In genomic region chr10:20417791-20418190, GRCh38 we compare ENCODE assay signal across 34 cellular contexts.
"Had no signal": no experiment of that assay in that cellular context is flagged by ENCODE, and none has a peak within 500 bp of the region (broad histone marks: within the 10 kb centered on the region; RNA-seq: fewer than 3 reads in every experiment).

No MANE protein-coding gene starts in this region.

- H3K36me3 Mint-ChIP-seq: activated CD8-positive, alpha-beta memory T cell treated with anti-CD3 and anti-CD28 coated beads, Interleukin-2, amount 10 ng/mL, durations not matched to agents 7 days and 5 days; activated naive CD4-positive, alpha-beta T cell treated with anti-CD3 and anti-CD28 coated beads, Interleukin-2, amount 10 ng/mL, durations not matched to agents 7 days and 5 days; activated naive CD4-positive, alpha-beta T cell treated with anti-CD3 and anti-CD28 coated beads, Interleukin-2, amount 50 U/mL, for 24 hours; activated naive CD8-positive, alpha-beta T cell; activated naive CD8-positive, alpha-beta T cell treated with anti-CD3 and anti-CD28 coated beads, Interleukin-2, amount 10 ng/mL, durations not matched to agents 7 days and 5 days; brain; T-cell had no signal

- H3K36me3 ChIP-seq: ascending aorta, cardiac muscle cell had no signal

- H3K27ac ChIP-seq: ascending aorta, cardiac muscle cell, VCaP had no signal

- ATAC-seq: activated CD4-positive, alpha-beta T cell treated with anti-CD3 and anti-CD28 coated beads for 36 hours; activated CD4-positive, CD25-positive, alpha-beta regulatory T cell treated with anti-CD3 and anti-CD28 coated beads, Interleukin-2, amount 50 U/mL, for 24 hours; activated CD8-positive, alpha-beta memory T cell treated with anti-CD3 and anti-CD28 coated beads, Interleukin-2, amount 10 ng/mL, durations not matched to agents 7 days and 5 days; activated CD8-positive, alpha-beta T cell treated with anti-CD3 and anti-CD28 coated beads, Interleukin-2, amount 10 ng/mL, durations not matched to agents 7 days and 5 days; activated naive CD8-positive, alpha-beta T cell treated with anti-CD3 and anti-CD28 coated beads, Interleukin-2, amount 50 U/mL, for 24 hours; T-cell; T-helper 17 cell had no signal

- H3K4me3 Mint-ChIP-seq: activated CD4-positive, alpha-beta memory T cell treated with anti-CD3 and anti-CD28 coated beads, Interleukin-2, amount 10 ng/mL, durations not matched to agents 7 days and 5 days; activated CD4-positive, alpha-beta T cell treated with anti-CD3 and anti-CD28 coated beads for 36 hours; activated CD4-positive, alpha-beta T cell treated with anti-CD3 and anti-CD28 coated beads, Interleukin-2, amount 10 ng/mL, durations not matched to agents 7 days and 5 days; activated CD8-positive, alpha-beta memory T cell treated with anti-CD3 and anti-CD28 coated beads, Interleukin-2, amount 10 ng/mL, durations not matched to agents 7 days and 5 days; activated CD8-positive, alpha-beta T cell treated with anti-CD3 and anti-CD28 coated beads, Interleukin-2, amount 10 ng/mL, durations not matched to agents 7 days and 5 days; activated naive CD4-positive, alpha-beta T cell treated with anti-CD3 and anti-CD28 coated beads, Interleukin-2, amount 10 ng/mL, durations not matched to agents 7 days and 5 days; activated naive CD4-positive, alpha-beta T cell treated with anti-CD3 and anti-CD28 coated beads, Interleukin-2, amount 50 U/mL, for 24 hours; activated naive CD8-positive, alpha-beta T cell; activated naive CD8-positive, alpha-beta T cell treated with anti-CD3 and anti-CD28 coated beads, Interleukin-2, amount 10 ng/mL, durations not matched to agents 7 days and 5 days; activated naive CD8-positive, alpha-beta T cell treated with anti-CD3 and anti-CD28 coated beads, Interleukin-2, amount 50 U/mL, for 24 hours; activated T-cell treated with anti-CD3 and anti-CD28 coated beads, Interleukin-2, amount 50 U/mL, for 24 hours; brain; central memory CD8-positive, alpha-beta T cell; T-cell; T-helper 17 cell had no signal

- H3K4me1 ChIP-seq: ascending aorta had no signal

- H3K27ac Mint-ChIP-seq: activated CD4-positive, alpha-beta memory T cell treated with anti-CD3 and anti-CD28 coated beads, Interleukin-2, amount 10 ng/mL, durations not matched to agents 7 days and 5 days; activated CD4-positive, alpha-beta T cell treated with anti-CD3 and anti-CD28 coated beads for 36 hours; activated CD4-positive, alpha-beta T cell treated with anti-CD3 and anti-CD28 coated beads, Interleukin-2, amount 10 ng/mL, durations not matched to agents 7 days and 5 days; activated CD8-positive, alpha-beta memory T cell treated with anti-CD3 and anti-CD28 coated beads, Interleukin-2, amount 10 ng/mL, durations not matched to agents 7 days and 5 days; activated CD8-positive, alpha-beta T cell treated with anti-CD3 and anti-CD28 coated beads, Interleukin-2, amount 10 ng/mL, durations not matched to agents 7 days and 5 days; activated naive CD4-positive, alpha-beta T cell treated with anti-CD3 and anti-CD28 coated beads, Interleukin-2, amount 10 ng/mL, durations not matched to agents 7 days and 5 days; activated naive CD4-positive, alpha-beta T cell treated with anti-CD3 and anti-CD28 coated beads, Interleukin-2, amount 50 U/mL, for 24 hours; activated naive CD8-positive, alpha-beta T cell; activated naive CD8-positive, alpha-beta T cell treated with anti-CD3 and anti-CD28 coated beads, Interleukin-2, amount 10 ng/mL, durations not matched to agents 7 days and 5 days; activated naive CD8-positive, alpha-beta T cell treated with anti-CD3 and anti-CD28 coated beads, Interleukin-2, amount 50 U/mL, for 24 hours; activated T-cell treated with anti-CD3 and anti-CD28 coated beads, Interleukin-2, amount 50 U/mL, for 24 hours; activated T-helper 2 cell treated with anti-CD3 and anti-CD28 coated beads, Interferon-gamma antibody, Interleukin-2, Interleukin-4, amounts not matched to agents 10 μg/mL and 5 μg/mL and 100 μg/mL, durations not matched to agents 14 hours and 24 hours and 36 hours; brain; T-cell; T-helper 17 cell had no signal

- DNase-seq: activated CD4-positive, alpha-beta memory T cell treated with anti-CD3 and anti-CD28 coated beads, Interleukin-2, amount 10 ng/mL, durations not matched to agents 7 days and 5 days; activated CD4-positive, alpha-beta T cell treated with anti-CD3 and anti-CD28 coated beads for 1 hour; activated CD4-positive, alpha-beta T cell treated with anti-CD3 and anti-CD28 coated beads for 36 hours; activated CD4-positive, alpha-beta T cell treated with anti-CD3 and anti-CD28 coated beads for 48 hours; activated CD4-positive, alpha-beta T cell treated with anti-CD3 and anti-CD28 coated beads, Interleukin-2, amount 10 ng/mL, durations not matched to agents 7 days and 5 days; activated CD4-positive, alpha-beta T cell treated with anti-CD3 and anti-CD28 coated beads, Interleukin-2, amount 50 U/mL, for 48 hours; activated CD4-positive, CD25-positive, alpha-beta regulatory T cell; activated CD8-positive, alpha-beta memory T cell treated with anti-CD3 and anti-CD28 coated beads for 24 hours; activated CD8-positive, alpha-beta memory T cell treated with anti-CD3 and anti-CD28 coated beads, Interleukin-2, amount 10 ng/mL, durations not matched to agents 7 days and 5 days; activated CD8-positive, alpha-beta memory T cell treated with anti-CD3 and anti-CD28 coated beads, Interleukin-2, amount 50 U/mL, for 48 hours; activated CD8-positive, alpha-beta T cell treated with anti-CD3 and anti-CD28 coated beads, Interleukin-2, amount 10 ng/mL, durations not matched to agents 7 days and 5 days; activated effector memory CD4-positive, alpha-beta T cell treated with Interleukin-2 at 50 U/mL for 16 hours; activated gamma-delta T cell; activated naive CD4-positive, alpha-beta T cell treated with anti-CD3 and anti-CD28 coated beads, Interleukin-2, amount 10 ng/mL, durations not matched to agents 7 days and 5 days; activated naive CD4-positive, alpha-beta T cell treated with Interleukin-2 at 50 U/mL for 16 hours; activated naive CD8-positive, alpha-beta T cell treated with anti-CD3 and anti-CD28 coated beads, Interleukin-2, amount 10 ng/mL, durations not matched to agents 7 days and 5 days; activated naive CD8-positive, alpha-beta T cell treated with anti-CD3 and anti-CD28 coated beads, Interleukin-2, amount 50 U/mL, for 24 hours; activated T-cell treated with anti-CD3 and anti-CD28 coated beads, Interleukin-2, amount 50 U/mL, for 24 hours; activated T-cell treated with anti-CD3 and anti-CD28 coated beads, Interleukin-2, amount 50 U/mL, for 48 hours; amygdala; anterior cingulate cortex; caudate nucleus; cerebellar nuclear complex; T-cell; T-helper 17 cell had no signal

- H3K27me3 Mint-ChIP-seq: activated CD4-positive, alpha-beta memory T cell treated with anti-CD3 and anti-CD28 coated beads, Interleukin-2, amount 10 ng/mL, durations not matched to agents 7 days and 5 days; activated CD4-positive, alpha-beta T cell treated with anti-CD3 and anti-CD28 coated beads for 36 hours; activated CD4-positive, alpha-beta T cell treated with anti-CD3 and anti-CD28 coated beads, Interleukin-2, amount 10 ng/mL, durations not matched to agents 7 days and 5 days; activated CD8-positive, alpha-beta memory T cell treated with anti-CD3 and anti-CD28 coated beads, Interleukin-2, amount 10 ng/mL, durations not matched to agents 7 days and 5 days; activated naive CD4-positive, alpha-beta T cell treated with anti-CD3 and anti-CD28 coated beads, Interleukin-2, amount 10 ng/mL, durations not matched to agents 7 days and 5 days; activated naive CD4-positive, alpha-beta T cell treated with anti-CD3 and anti-CD28 coated beads, Interleukin-2, amount 50 U/mL, for 24 hours; activated naive CD8-positive, alpha-beta T cell; activated naive CD8-positive, alpha-beta T cell treated with anti-CD3 and anti-CD28 coated beads, Interleukin-2, amount 10 ng/mL, durations not matched to agents 7 days and 5 days; activated naive CD8-positive, alpha-beta T cell treated with anti-CD3 and anti-CD28 coated beads, Interleukin-2, amount 50 U/mL, for 24 hours; activated T-cell treated with anti-CD3 and anti-CD28 coated beads, Interleukin-2, amount 50 U/mL, for 24 hours; brain; central memory CD8-positive, alpha-beta T cell; T-cell; T-helper 17 cell had no signal

- H3K4me1 Mint-ChIP-seq: activated CD4-positive, alpha-beta memory T cell treated with anti-CD3 and anti-CD28 coated beads, Interleukin-2, amount 10 ng/mL, durations not matched to agents 7 days and 5 days; activated CD4-positive, alpha-beta T cell treated with anti-CD3 and anti-CD28 coated beads for 36 hours; activated CD4-positive, alpha-beta T cell treated with anti-CD3 and anti-CD28 coated beads, Interleukin-2, amount 10 ng/mL, durations not matched to agents 7 days and 5 days; activated CD8-positive, alpha-beta memory T cell treated with anti-CD3 and anti-CD28 coated beads, Interleukin-2, amount 10 ng/mL, durations not matched to agents 7 days and 5 days; activated naive CD4-positive, alpha-beta T cell treated with anti-CD3 and anti-CD28 coated beads, Interleukin-2, amount 10 ng/mL, durations not matched to agents 7 days and 5 days; activated naive CD4-positive, alpha-beta T cell treated with anti-CD3 and anti-CD28 coated beads, Interleukin-2, amount 50 U/mL, for 24 hours; activated naive CD8-positive, alpha-beta T cell treated with anti-CD3 and anti-CD28 coated beads, Interleukin-2, amount 10 ng/mL, durations not matched to agents 7 days and 5 days; activated naive CD8-positive, alpha-beta T cell treated with anti-CD3 and anti-CD28 coated beads, Interleukin-2, amount 50 U/mL, for 24 hours; brain; central memory CD8-positive, alpha-beta T cell; T-cell; T-helper 17 cell had no signal

- H3K27me3 ChIP-seq: ascending aorta, cardiac muscle cell had no signal

- H3K4me3 ChIP-seq: ascending aorta, cardiac muscle cell had no signal
